In genomic region chr17:2892305-2892971, GRCh38 we compare ENCODE assay signal across 9 cellular contexts.
DNase-seq lines count a peak whose midpoint lies in the region; ATAC-seq and TF ChIP-seq lines count a peak whose summit lies in the region.
"Had no signal": no experiment of that assay in that cellular context is flagged by ENCODE, and none has a peak within 500 bp of the region (broad histone marks: within the 10 kb centered on the region; RNA-seq: fewer than 3 reads in every experiment).

No MANE protein-coding gene starts in this region.

- H3K27me3 Mint-ChIP-seq in glutamatergic neuron (ENCODE audit: unreplicated experiment): peaks cover 9% of the 10 kb centered on the region

- H3K4me1 Mint-ChIP-seq in glutamatergic neuron (ENCODE audit: low read depth, unreplicated experiment): peaks cover 22% of the 10 kb centered on the region

- peak overlapping the region; percentile 34 for H3K27ac Mint-ChIP-seq in glutamatergic neuron (ENCODE audit: unreplicated experiment)
- H3K27ac Mint-ChIP-seq: stimulated activated naive B cell treated with anti-CD40 and anti-IgM and Interleukin-4, amounts not matched to agents 10 μg/mL and 1 μg/mL and 100 μg/mL, for 72 hours had no signal

- H3K4me3 ChIP-seq in heart left ventricle: no peak overlapping the region
- no peak overlapping the region for H3K4me3 ChIP-seq in left ventricle myocardium inferior
- H3K4me3 ChIP-seq in upper lobe of right lung: no peak overlapping the region
- no peak overlapping the region for H3K4me3 ChIP-seq in testis

- H3K9me3 ChIP-seq in heart left ventricle (no peaks in the 10 kb centered on the region), left ventricle myocardium inferior (replicated peaks) (no peaks in the 10 kb centered on the region), upper lobe of right lung (no peaks in the 10 kb centered on the region), testis (no peaks in the 10 kb centered on the region)

- in situ Hi-C loops in GM13977 (cut with MboI; ENCODE audit: low pct_unique_long_range_greater_than_20kb, low sequenced_read_pairs, unreplicated experiment): no loop called here

- H3K4me3 Mint-ChIP-seq in glutamatergic neuron (ENCODE audit: unreplicated experiment): no peak overlapping the region
- H3K4me3 Mint-ChIP-seq: stimulated activated naive B cell treated with anti-CD40 and anti-IgM and Interleukin-4, amounts not matched to agents 10 μg/mL and 1 μg/mL and 100 μg/mL, for 72 hours had no signal

- peaks cover 2% of the 10 kb centered on the region for H3K9me3 Mint-ChIP-seq in glutamatergic neuron (ENCODE audit: unreplicated experiment)
- H3K9me3 Mint-ChIP-seq: stimulated activated naive B cell treated with anti-CD40 and anti-IgM and Interleukin-4, amounts not matched to agents 10 μg/mL and 1 μg/mL and 100 μg/mL, for 72 hours had no signal

- ATAC-seq in heart left ventricle (peak in 3 of 4 donors; percentile 65 to 90 (median 82)), upper lobe of right lung (peak; percentile 81)

- H3K36me3 Mint-ChIP-seq in glutamatergic neuron (ENCODE audit: unreplicated experiment): peaks cover 10% of the 10 kb centered on the region

- intact Hi-C loops in heart left ventricle (cut with DNase I) (no loop called here), left ventricle myocardium inferior (cut with micrococcal nuclease) (no loop called here), upper lobe of right lung (cut with DNase I) (no loop called here), testis (cut with DNase I; ENCODE audit: low total_unique reads) (no loop called here)

- H3K4me1 ChIP-seq in heart left ventricle: peaks cover 0 to 9% (median 0%) of the 10 kb centered on the region in 12 donors
- peaks cover 12% of the 10 kb centered on the region for H3K4me1 ChIP-seq in left ventricle myocardium inferior
- H3K4me1 ChIP-seq in upper lobe of right lung: no peaks in the 10 kb centered on the region
- no peaks in the 10 kb centered on the region for H3K4me1 ChIP-seq in testis

- no peak for TF ChIP-seq CTCF in heart left ventricle (IDR thresholded peaks at IDR 0.05)
- TF ChIP-seq CTCF in left ventricle myocardium inferior (IDR thresholded peaks at IDR 0.05; ENCODE audit: borderline replicate concordance): no peak
- no peak for TF ChIP-seq CTCF in glutamatergic neuron (IDR thresholded peaks at IDR 0.05; ENCODE audit: partially characterized antibody, unreplicated experiment)
- no peak for TF ChIP-seq CTCF in upper lobe of right lung (IDR thresholded peaks at IDR 0.05)
- no peak for TF ChIP-seq CTCF in GM13977 (IDR thresholded peaks at IDR 0.05; ENCODE audit: extremely low read depth, insufficient read depth, missing control alignments)
- no peak for TF ChIP-seq CTCF in testis (IDR thresholded peaks at IDR 0.05)

- no peak for TF ChIP-seq POLR2A in heart left ventricle (IDR thresholded peaks at IDR 0.05)
- TF ChIP-seq POLR2A in testis (IDR thresholded peaks at IDR 0.05): no peak

- 68 to 75% (median 70%) methylated on average over 8 of the region's 8 CpGs for WGBS in heart left ventricle, 4 donors
- 79 to 87% methylated on average over 8 of the region's 8 CpGs for WGBS in testis, 2 donors

- H3K27ac ChIP-seq in heart left ventricle (no peak overlapping the region), left ventricle myocardium inferior (replicated peaks) (no peak overlapping the region), upper lobe of right lung (no peak overlapping the region), testis (no peak overlapping the region)

- peak in 1 of 5 donors; percentile 61 for DNase-seq in heart left ventricle
- no peak for DNase-seq in left ventricle myocardium inferior
- DNase-seq in SHP77 treated with DMSO at 0.1 percent for 48 hours (lab: John Stamatoyannopoulos, UW): peak; percentile 55
- no peak for DNase-seq in glutamatergic neuron
- DNase-seq in upper lobe of right lung: no peak
- no peak for DNase-seq in NCI-H2171 treated with DMSO at 0.1 percent for 48 hours (lab: John Stamatoyannopoulos, UW)
- DNase-seq in GM13977 (ENCODE audit: low spot score): no peak
- DNase-seq in testis: no peak
- DNase-seq: stimulated activated naive B cell treated with anti-CD40 and anti-IgM and Interleukin-4, amounts not matched to agents 10 μg/mL and 1 μg/mL and 100 μg/mL, for 72 hours had no signal

- H3K36me3 ChIP-seq in heart left ventricle (no peaks in the 10 kb centered on the region), left ventricle myocardium inferior (no peaks in the 10 kb centered on the region), upper lobe of right lung (no peaks in the 10 kb centered on the region), testis (ENCODE audit: low read depth, missing control alignments) (no peaks in the 10 kb centered on the region)

- H3K27me3 ChIP-seq in heart left ventricle: no peaks in the 10 kb centered on the region
- H3K27me3 ChIP-seq in left ventricle myocardium inferior (ENCODE audit: low read depth): no peaks in the 10 kb centered on the region
- no peaks in the 10 kb centered on the region for H3K27me3 ChIP-seq in upper lobe of right lung
- H3K27me3 ChIP-seq in testis: no peaks in the 10 kb centered on the region
